In genomic region chr15:48281674-48282073, GRCh38 we compare ENCODE assay signal across 18 cellular contexts. TPM values are rescaled to one million over a fixed set of nuclear protein-coding genes. Genes with fewer than 3 reads are reported as not detected.
DNase-seq lines count a peak whose midpoint lies in the region; ATAC-seq and TF ChIP-seq lines count a peak whose summit lies in the region.
"Had no signal": no experiment of that assay in that cellular context is flagged by ENCODE, and none has a peak within 500 bp of the region (broad histone marks: within the 10 kb centered on the region; RNA-seq: fewer than 3 reads in every experiment).

No MANE protein-coding gene starts in this region.

- H3K4me3 ChIP-seq in SK-N-SH (ENCODE audit: low read depth in 2 of 2, low read length in 1 of 2) (no peak overlapping the region), brain microvascular endothelial cell (ENCODE audit: low read depth, low read length) (no peak overlapping the region), mesenchymal stem cell (ENCODE audit: insufficient read depth in 1 of 2, low read depth in 1 of 2, low read length in 2 of 2) (no peak overlapping the region), OCI-LY7 (ENCODE audit: low read depth, low read length, poor library complexity, severe bottlenecking) (no peak overlapping the region)

- BruUV-seq in OCI-LY7 (replicated peaks; lab: Mats Ljungman, UMichigan), result no TSS peak

- H3K4ac ChIP-seq in mesenchymal stem cell (ENCODE audit: low read depth in 1 of 2, low read length in 2 of 2), result no peak overlapping the region

- no peak overlapping the region for H4K8ac ChIP-seq in mesenchymal stem cell (ENCODE audit: low read length)

- H2BK12ac ChIP-seq in mesenchymal stem cell (ENCODE audit: low read length in 2 of 2), result no peak overlapping the region

- H2AK5ac ChIP-seq in mesenchymal stem cell (ENCODE audit: low read length, severe bottlenecking), result no peak overlapping the region

- H3K4me3 Mint-ChIP-seq in type B pancreatic cell, result no peak overlapping the region
- H3K4me3 Mint-ChIP-seq: CD4-positive, alpha-beta T cell had no signal

- H3K27ac Mint-ChIP-seq in type B pancreatic cell, result no peak overlapping the region
- H3K27ac Mint-ChIP-seq: CD4-positive, alpha-beta T cell had no signal

- TF ChIP-seq RAD21 in SK-N-SH (IDR thresholded peaks at IDR 0.05; ENCODE audit: low read length), result no peak

- no peak for ATAC-seq in SK-N-SH treated with all-trans-retinoic acid at 6 μM for 48 hours
- ATAC-seq: PC-3 had no signal

- POLR2A ChIA-PET in SK-N-SH (lab: Yijun Ruan, JAX) (no interaction called here), OCI-LY7 (lab: Charles Lee) (no interaction called here)

- no peak for TF ChIP-seq EP300 in SK-N-SH (IDR thresholded peaks at IDR 0.05; ENCODE audit: borderline replicate concordance in 1 of 2, low read depth in 1 of 2, low read length in 1 of 2)

- TF ChIP-seq CTCF in SK-N-SH (IDR thresholded peaks at IDR 0.05), result no peak
- peak; percentile 29 for TF ChIP-seq CTCF in brain microvascular endothelial cell (IDR thresholded peaks at IDR 0.05; ENCODE audit: low read depth, low read length, missing control alignments)
- TF ChIP-seq CTCF in type B pancreatic cell (conservative IDR thresholded peaks at IDR 0.05), result peak; percentile 21
- no peak for TF ChIP-seq CTCF in OCI-LY7 (conservative IDR thresholded peaks at IDR 0.05; ENCODE audit: low read length)

- H3K27me3 ChIP-seq in SK-N-SH (ENCODE audit: insufficient read depth) (no peaks in the 10 kb centered on the region), brain microvascular endothelial cell (replicated peaks) (no peaks in the 10 kb centered on the region), mesenchymal stem cell (ENCODE audit: control insufficient read depth in 1 of 2, insufficient read depth in 1 of 2, low read length in 2 of 2) (no peaks in the 10 kb centered on the region)

- no peak overlapping the region for H2BK5ac ChIP-seq in mesenchymal stem cell (ENCODE audit: low read depth, low read length, poor library complexity, severe bottlenecking)

- no peaks in the 10 kb centered on the region for H3K9me3 Mint-ChIP-seq in type B pancreatic cell
- H3K9me3 Mint-ChIP-seq: CD4-positive, alpha-beta T cell had no signal

- H3K36me3 ChIP-seq in SK-N-SH (replicated peaks in 1 of 2; ENCODE audit: control insufficient read depth in 1 of 2, insufficient read depth in 2 of 2, low read length in 1 of 2) (no peaks in the 10 kb centered on the region), brain microvascular endothelial cell (replicated peaks) (no peaks in the 10 kb centered on the region), mesenchymal stem cell (ENCODE audit: control insufficient read depth in 1 of 2, insufficient read depth in 2 of 2, low read depth in 1 of 2, low read length in 2 of 2) (no peaks in the 10 kb centered on the region), OCI-LY7 (ENCODE audit: insufficient read depth, low read length) (no peaks in the 10 kb centered on the region)

- H3K27ac ChIP-seq in SK-N-SH (ENCODE audit: low read depth in 2 of 2, low read length in 1 of 2), result no peak overlapping the region
- H3K27ac ChIP-seq in brain microvascular endothelial cell, result no peak overlapping the region
- no peak overlapping the region for H3K27ac ChIP-seq in mesenchymal stem cell (ENCODE audit: low read length, poor library complexity, severe bottlenecking)
- H3K27ac ChIP-seq in OCI-LY7 (ENCODE audit: low read depth, low read length, poor library complexity, severe bottlenecking), result no peak overlapping the region
- H3K27ac ChIP-seq: 22Rv1 had no signal

- H3K27me3 Mint-ChIP-seq in type B pancreatic cell, result peaks cover 5% of the 10 kb centered on the region

- no peak overlapping the region for H3K18ac ChIP-seq in mesenchymal stem cell (ENCODE audit: low read depth in 1 of 2, low read length in 2 of 2)

- 52% methylated on average over 4 of the region's 4 CpGs for WGBS in SK-N-SH (ENCODE audit: low lambda C conversion rate)
- 85% methylated on average over 4 of the region's 4 CpGs for WGBS in mesenchymal stem cell

- CTCF ChIA-PET in SK-N-SH (lab: Yijun Ruan, JAX) (interaction anchor here (1.1 kb wide), 1 partner anchor 1086 kb away, joined by 3 read pairs; no protein-coding TSS in a partner anchor), OCI-LY7 (lab: Charles Lee; ENCODE audit: unreplicated experiment) (no interaction called here)

- H3K4me1 ChIP-seq in SK-N-SH (ENCODE audit: control insufficient read depth in 1 of 2, insufficient read depth in 2 of 2, low read depth in 1 of 2, low read length in 1 of 2), result peaks cover 0 to 6% of the 10 kb centered on the region in 2 experiments; a peak in 2 of 4 replicates
- H3K4me1 ChIP-seq in mesenchymal stem cell (ENCODE audit: control insufficient read depth, insufficient read depth, low read depth, low read length), result no peaks in the 10 kb centered on the region
- H3K4me1 ChIP-seq in OCI-LY7 (ENCODE audit: insufficient read depth, low read length, poor library complexity, severe bottlenecking), result peaks cover 4% of the 10 kb centered on the region

- H2AFZ ChIP-seq in SK-N-SH (ENCODE audit: low read depth) (no peak overlapping the region), mesenchymal stem cell (ENCODE audit: low read depth, low read length) (no peak overlapping the region), OCI-LY7 (ENCODE audit: low read length) (no peak overlapping the region)

- H3K23ac ChIP-seq in mesenchymal stem cell (ENCODE audit: low read length in 2 of 2), result no peak overlapping the region

- H2BK15ac ChIP-seq in mesenchymal stem cell (ENCODE audit: low read depth, poor library complexity, severe bottlenecking), result no peak overlapping the region

- H3K14ac ChIP-seq in mesenchymal stem cell (ENCODE audit: low read length in 2 of 2), result no peak overlapping the region

- H3K4me2 ChIP-seq in SK-N-SH, result no peak overlapping the region
- no peak overlapping the region for H3K4me2 ChIP-seq in mesenchymal stem cell (ENCODE audit: low read length, poor library complexity, severe bottlenecking)
- no peak overlapping the region for H3K4me2 ChIP-seq in OCI-LY7 (ENCODE audit: low read length)

- intact Hi-C loops in OCI-LY7 (cut with micrococcal nuclease; ENCODE audit: unreplicated experiment), result loop anchor here (10.0 kb wide), 1 partner anchor 1087 kb away; no protein-coding TSS in a partner anchor

- H3K36me3 Mint-ChIP-seq in type B pancreatic cell, result no peaks in the 10 kb centered on the region

- no peak overlapping the region for H4K91ac ChIP-seq in mesenchymal stem cell (ENCODE audit: low read length)

- H4K20me1 ChIP-seq in SK-N-SH (ENCODE audit: insufficient read depth) (no peaks in the 10 kb centered on the region), OCI-LY7 (ENCODE audit: insufficient read depth, low read length) (no peaks in the 10 kb centered on the region)

- no peaks in the 10 kb centered on the region for H3K9me3 ChIP-seq in SK-N-SH
- H3K9me3 ChIP-seq in mesenchymal stem cell (ENCODE audit: control insufficient read depth, low read length), result no peaks in the 10 kb centered on the region
- H3K9me3 ChIP-seq in OCI-LY7 (ENCODE audit: low read length), result no peaks in the 10 kb centered on the region

- no peaks in the 10 kb centered on the region for H3K79me1 ChIP-seq in mesenchymal stem cell (replicated peaks; ENCODE audit: low read length, poor library complexity, severe bottlenecking)

- H3K79me2 ChIP-seq in SK-N-SH (ENCODE audit: insufficient read depth) (no peaks in the 10 kb centered on the region), OCI-LY7 (ENCODE audit: insufficient read depth, low read depth, low read length) (no peaks in the 10 kb centered on the region)

- H3F3A ChIP-seq in SK-N-SH (replicated peaks; ENCODE audit: insufficient read depth), result no peaks in the 10 kb centered on the region

- H3K9me2 ChIP-seq in SK-N-SH (no peaks in the 10 kb centered on the region), OCI-LY7 (ENCODE audit: insufficient read depth, low read length) (no peaks in the 10 kb centered on the region)

- in situ Hi-C loops in brain microvascular endothelial cell (cut with HindIII; ENCODE audit: low pct_ligation_motif_present, low sequenced_read_pairs), result no loop called here

- H3K9ac ChIP-seq in SK-N-SH, result no peak overlapping the region
- no peak overlapping the region for H3K9ac ChIP-seq in mesenchymal stem cell (ENCODE audit: low read length)

- H3K4me1 Mint-ChIP-seq in type B pancreatic cell (ENCODE audit: unreplicated experiment), result peaks cover 31% of the 10 kb centered on the region

- DNase-seq in SK-N-SH, result no peak
- no peak for DNase-seq in brain microvascular endothelial cell
- DNase-seq in mesenchymal stem cell, result peak; percentile 48
- no peak for DNase-seq in type B pancreatic cell (ENCODE audit: extremely low spot score, unreplicated experiment)
- DNase-seq in OCI-LY7 (ENCODE audit: low spot score), result no peak
- no peak for DNase-seq in cortex of kidney (lab: John Stamatoyannopoulos, UW)
- DNase-seq in NCI-H1048 (lab: John Stamatoyannopoulos, UW), result no peak
- DNase-seq: CD4-positive, alpha-beta T cell; GF-D8; H7; KBM-7; NCI-H1105 treated with DMSO at 0.1 percent for 48 hours; NCI-H1694; NCI-H510A; NCI-H774; PC-3 had no signal

- H2BK120ac ChIP-seq in mesenchymal stem cell (ENCODE audit: low read depth, low read length), result no peak overlapping the region

TF ChIP-seq in SK-N-SH treated with all-trans-retinoic acid at 6 μM for 48 hours, 23 proteins besides CTCF, POLR2A, EP300 and RAD21:
- TF ChIP-seq BACH2 (CRISPR knock-in tag; IDR thresholded peaks at IDR 0.05; ENCODE audit: borderline replicate concordance) (no peak), ZNF8 (CRISPR knock-in tag; IDR thresholded peaks at IDR 0.05) (0 out of 2 replicates have a peak, but pooled peaks have one; percentile 9)
TF ChIP-seq in SK-N-SH treated with all-trans-retinoic acid at 6 μM for 48 hours: peak in this region for 1.

TF ChIP-seq in SK-N-SH, 30 proteins besides CTCF, POLR2A, EP300 and RAD21:
- no peak for TF ChIP-seq FOXJ3 (CRISPR knock-in tag; IDR thresholded peaks at IDR 0.05)
- TF ChIP-seq NRF1 (IDR thresholded peaks at IDR 0.05; ENCODE audit: low read depth, low read length), result no peak

RNA-seq across cellular contexts. Expression of gene DUT, which starts 49.6 kb away (rescaled TPM):
- polyA plus RNA-seq in SK-N-SH (2012; rRNA removed), result 67.1 and 79.3 TPM in 2 replicates
- 84.7 and 92.5 TPM in 2 replicates for polyA plus RNA-seq in SK-N-SH (2012; cell fraction: cytosol; rRNA removed)
- polyA plus RNA-seq in SK-N-SH (2012; cell fraction: nucleus; rRNA removed), result 152 and 251 TPM in 2 replicates
- polyA plus RNA-seq in mesenchymal stem cell (2013, experiment 1 of 2), result 62.3 TPM
- polyA plus RNA-seq in mesenchymal stem cell (2013, experiment 2 of 2), result 64.5 TPM
- total RNA-seq in type B pancreatic cell (ENCODE audit: low replicate concordance) (63.0 and 96.5 TPM in 2 replicates), OCI-LY7 (2022) (329 and 350 TPM in 2 replicates)
- 131 and 137 TPM in 2 replicates for total RNA-seq in OCI-LY7 (2014; rRNA removed; shearing (Covaris generic))

Comparison
In these comparisons a context has a peak if more than half of its experiments do, and no peak if none do; other contexts are left out.
1. CTCF ChIP-seq: peak in brain microvascular endothelial cell (single experiment) and type B pancreatic cell (single experiment); none in SK-N-SH (single experiment) and OCI-LY7 (single experiment).